15 cellular contexts compared by ENCODE assay signal in the genomic region with DNA sequence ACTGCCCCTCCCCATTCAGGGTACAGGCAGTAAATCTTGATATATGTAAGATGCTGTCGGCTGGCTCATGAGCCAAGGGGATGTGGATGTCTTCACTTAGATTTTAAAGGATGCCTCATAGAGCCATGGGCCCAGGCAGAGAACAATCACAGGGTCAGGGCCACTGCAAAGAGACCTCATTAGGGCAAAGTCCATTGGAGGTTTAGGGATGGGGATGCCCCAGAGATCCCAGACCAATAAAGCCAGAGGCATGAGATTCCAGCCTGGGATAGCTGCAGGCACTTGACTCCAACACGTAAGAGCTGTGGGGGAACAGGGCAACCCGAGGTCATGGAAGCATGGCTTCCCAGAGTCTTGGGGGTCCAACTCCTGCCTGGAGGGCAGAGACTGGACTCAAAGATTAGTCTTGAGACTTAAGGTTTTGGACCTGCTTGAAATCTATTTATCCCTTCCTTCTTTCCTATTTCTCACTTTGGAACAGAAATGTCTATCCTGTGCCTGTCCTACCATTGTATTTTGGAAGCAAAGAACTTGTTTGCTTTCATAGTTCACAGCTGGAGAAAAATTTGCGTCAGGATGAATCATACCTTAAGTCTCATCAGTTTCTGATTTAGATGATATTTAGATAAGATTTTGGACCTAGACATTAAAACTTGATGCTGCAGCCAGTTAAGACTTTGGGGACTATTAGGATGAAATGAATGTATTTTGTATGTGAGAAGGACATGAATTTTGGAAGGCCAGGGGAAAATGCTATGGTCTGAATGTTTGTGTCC.
"Had no signal": no experiment of that assay in that cellular context is flagged by ENCODE, and none has a peak within 500 bp of the region (broad histone marks: within the 10 kb centered on the region; RNA-seq: fewer than 3 reads in every experiment).

No MANE protein-coding gene starts in this region.

- H3K4me3 ChIP-seq: ascending aorta, coronary artery, left lung, psoas muscle, right lobe of liver had no signal

- H3K27ac ChIP-seq: coronary artery, left lung, psoas muscle, right lobe of liver had no signal

- H3K4me1 ChIP-seq: psoas muscle, right lobe of liver had no signal

- H3K9me3 Mint-ChIP-seq: natural killer cell treated with Interleukin-12 subunit alpha and Interleukin-12 subunit beta and Interleukin-15 and Interleukin-18, amount 100 ng/mL, for 72 hours had no signal

- H3K27me3 Mint-ChIP-seq: activated naive CD8-positive, alpha-beta T cell treated with anti-CD3 and anti-CD28 coated beads, Interleukin-2, amount 10 ng/mL, durations not matched to agents 7 days and 5 days had no signal

- H3K4me3 Mint-ChIP-seq: activated naive CD8-positive, alpha-beta T cell treated with anti-CD3 and anti-CD28 coated beads, Interleukin-2, amount 10 ng/mL, durations not matched to agents 7 days and 5 days; activated T-cell treated with anti-CD3 and anti-CD28 coated beads, Interleukin-2, amount 50 U/mL, for 4 hours; natural killer cell treated with Interleukin-12 subunit alpha and Interleukin-12 subunit beta and Interleukin-15 and Interleukin-18, amount 100 ng/mL, for 72 hours had no signal

- H3K36me3 ChIP-seq: ascending aorta, left lung, right lobe of liver had no signal

- H3K9me3 ChIP-seq: ascending aorta, psoas muscle, right lobe of liver had no signal

- H3K27me3 ChIP-seq: ascending aorta, left lung, right lobe of liver had no signal

- DNase-seq: activated gamma-delta T cell; activated naive CD8-positive, alpha-beta T cell treated with anti-CD3 and anti-CD28 coated beads, Interleukin-2, amount 10 ng/mL, durations not matched to agents 7 days and 5 days; activated T-cell treated with anti-CD3 and anti-CD28 coated beads, Interleukin-2, amount 50 U/mL, for 4 hours; caudate nucleus; effector CD4-positive, alpha-beta T cell; head of caudate nucleus; left lung; mesenchymal stem cell; psoas muscle; right lobe of liver; stimulated activated CD4-positive, alpha-beta T cell treated with anti-CD3 and anti-CD28 coated beads, Interleukin-12 subunit alpha, Interleukin-12 subunit beta, amount 100 ng/mL, for 4 hours; stimulated activated naive CD4-positive, alpha-beta T cell treated with Interleukin-2 at 50 U/mL for 16 hours had no signal

- H3K27ac Mint-ChIP-seq: activated naive CD8-positive, alpha-beta T cell treated with anti-CD3 and anti-CD28 coated beads, Interleukin-2, amount 10 ng/mL, durations not matched to agents 7 days and 5 days; natural killer cell treated with Interleukin-12 subunit alpha and Interleukin-12 subunit beta and Interleukin-15 and Interleukin-18, amount 100 ng/mL, for 72 hours had no signal

- H3K36me3 Mint-ChIP-seq: natural killer cell treated with Interleukin-12 subunit alpha and Interleukin-12 subunit beta and Interleukin-15 and Interleukin-18, amount 100 ng/mL, for 72 hours had no signal
